Comparison of ENCODE assay signal across 1 cellular context in the genomic region with DNA sequence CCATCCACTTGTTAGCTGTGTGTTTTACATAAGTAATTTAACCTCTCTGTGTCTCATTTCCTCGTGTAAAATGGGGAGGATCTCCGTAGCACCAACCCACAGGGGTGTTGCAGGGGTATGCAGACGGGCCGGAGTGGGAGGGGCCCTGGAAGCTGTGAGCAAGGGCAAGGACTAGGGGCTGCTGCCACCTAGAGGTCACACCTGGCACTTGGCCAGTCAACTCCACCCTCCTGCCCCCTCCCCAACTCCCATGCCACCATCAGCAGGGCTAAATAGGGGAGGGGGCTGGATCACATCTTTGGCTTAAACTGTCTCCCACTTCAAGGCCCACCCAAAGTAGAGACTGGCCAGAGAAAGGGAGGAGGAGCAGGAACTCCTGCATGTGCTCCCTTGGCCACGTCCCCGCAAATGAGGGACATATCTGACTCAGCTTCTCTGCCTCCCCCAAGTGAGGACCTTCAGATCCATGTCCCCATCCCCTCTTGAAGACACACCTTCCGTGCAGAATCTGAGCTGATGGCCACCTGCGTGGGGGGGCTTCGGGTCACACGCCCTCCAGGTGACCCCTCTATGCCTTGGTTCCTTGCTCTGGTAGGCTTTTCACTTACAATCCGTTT.
TF ChIP-seq lines count a peak whose summit lies in the region.

No MANE protein-coding gene starts in this region.

TF ChIP-seq in GM12878, 131 proteins besides CTCF, POLR2A, EP300 and RAD21:
- TF ChIP-seq MTA3 (IDR thresholded peaks at IDR 0.05; ENCODE audit: borderline replicate concordance, low read length) (no peak), GATAD2B (conservative IDR thresholded peaks at IDR 0.05; ENCODE audit: low read depth) (0 out of 2 replicates have a peak, but pooled peaks have one; percentile 22), TCF12 (IDR thresholded peaks at IDR 0.05; ENCODE audit: low read depth, low read length) (no peak), CHD1 (IDR thresholded peaks at IDR 0.05; ENCODE audit: low read depth, low read length) (no peak), YY1 (IDR thresholded peaks at IDR 0.05; ENCODE audit: low read depth, low read length) (0 out of 2 replicates have a peak, but pooled peaks have one; percentile 21), SRF (IDR thresholded peaks at IDR 0.05; ENCODE audit: low read depth in 2 of 2, low read length in 2 of 2) (no peak), SMC3 (IDR thresholded peaks at IDR 0.05; ENCODE audit: borderline replicate concordance, low read length) (peak; percentile 64; the same call in 1 of the 2 replicates), ZNF24 (IDR thresholded peaks at IDR 0.05) (no peak), RBBP5 (conservative IDR thresholded peaks at IDR 0.05) (no peak), RUNX3 (IDR thresholded peaks at IDR 0.05; ENCODE audit: low read length) (no peak), SMARCA5 (IDR thresholded peaks at IDR 0.05) (0 out of 2 replicates have a peak, but pooled peaks have one; percentile 35), GABPA (IDR thresholded peaks at IDR 0.05; ENCODE audit: low read depth) (no peak), DPF2 (IDR thresholded peaks at IDR 0.05) (0 out of 2 replicates have a peak, but pooled peaks have one; percentile 17), NBN (IDR thresholded peaks at IDR 0.05) (0 out of 2 replicates have a peak, but pooled peaks have one; percentile 31), HCFC1 (IDR thresholded peaks at IDR 0.05; ENCODE audit: low read length) (no peak), ZNF207 (IDR thresholded peaks at IDR 0.05; ENCODE audit: borderline replicate concordance) (peak; percentile 38; the same call in 1 of the 2 replicates), TBL1XR1 (IDR thresholded peaks at IDR 0.05; ENCODE audit: low read depth, low read length) (no peak), SP1 (IDR thresholded peaks at IDR 0.05; ENCODE audit: low read depth, low read length) (peak; percentile 33)
- TF ChIP-seq, protein P1, sequence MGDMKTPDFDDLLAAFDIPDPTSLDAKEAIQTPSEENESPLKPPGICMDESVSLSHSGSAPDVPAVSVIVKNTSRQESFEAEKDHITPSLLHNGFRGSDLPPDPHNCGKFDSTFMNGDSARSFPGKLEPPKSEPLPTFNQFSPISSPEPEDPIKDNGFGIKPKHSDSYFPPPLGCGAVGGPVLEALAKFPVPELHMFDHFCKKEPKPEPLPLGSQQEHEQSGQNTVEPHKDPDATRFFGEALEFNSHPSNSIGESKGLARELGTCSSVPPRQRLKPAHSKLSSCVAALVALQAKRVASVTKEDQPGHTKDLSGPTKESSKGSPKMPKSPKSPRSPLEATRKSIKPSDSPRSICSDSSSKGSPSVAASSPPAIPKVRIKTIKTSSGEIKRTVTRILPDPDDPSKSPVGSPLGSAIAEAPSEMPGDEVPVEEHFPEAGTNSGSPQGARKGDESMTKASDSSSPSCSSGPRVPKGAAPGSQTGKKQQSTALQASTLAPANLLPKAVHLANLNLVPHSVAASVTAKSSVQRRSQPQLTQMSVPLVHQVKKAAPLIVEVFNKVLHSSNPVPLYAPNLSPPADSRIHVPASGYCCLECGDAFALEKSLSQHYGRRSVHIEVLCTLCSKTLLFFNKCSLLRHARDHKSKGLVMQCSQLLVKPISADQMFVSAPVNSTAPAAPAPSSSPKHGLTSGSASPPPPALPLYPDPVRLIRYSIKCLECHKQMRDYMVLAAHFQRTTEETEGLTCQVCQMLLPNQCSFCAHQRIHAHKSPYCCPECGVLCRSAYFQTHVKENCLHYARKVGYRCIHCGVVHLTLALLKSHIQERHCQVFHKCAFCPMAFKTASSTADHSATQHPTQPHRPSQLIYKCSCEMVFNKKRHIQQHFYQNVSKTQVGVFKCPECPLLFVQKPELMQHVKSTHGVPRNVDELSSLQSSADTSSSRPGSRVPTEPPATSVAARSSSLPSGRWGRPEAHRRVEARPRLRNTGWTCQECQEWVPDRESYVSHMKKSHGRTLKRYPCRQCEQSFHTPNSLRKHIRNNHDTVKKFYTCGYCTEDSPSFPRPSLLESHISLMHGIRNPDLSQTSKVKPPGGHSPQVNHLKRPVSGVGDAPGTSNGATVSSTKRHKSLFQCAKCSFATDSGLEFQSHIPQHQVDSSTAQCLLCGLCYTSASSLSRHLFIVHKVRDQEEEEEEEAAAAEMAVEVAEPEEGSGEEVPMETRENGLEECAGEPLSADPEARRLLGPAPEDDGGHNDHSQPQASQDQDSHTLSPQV (IDR thresholded peaks at IDR 0.05), result 0 out of 2 replicates have a peak, but pooled peaks have one; percentile 33
- TF ChIP-seq, protein P2, sequence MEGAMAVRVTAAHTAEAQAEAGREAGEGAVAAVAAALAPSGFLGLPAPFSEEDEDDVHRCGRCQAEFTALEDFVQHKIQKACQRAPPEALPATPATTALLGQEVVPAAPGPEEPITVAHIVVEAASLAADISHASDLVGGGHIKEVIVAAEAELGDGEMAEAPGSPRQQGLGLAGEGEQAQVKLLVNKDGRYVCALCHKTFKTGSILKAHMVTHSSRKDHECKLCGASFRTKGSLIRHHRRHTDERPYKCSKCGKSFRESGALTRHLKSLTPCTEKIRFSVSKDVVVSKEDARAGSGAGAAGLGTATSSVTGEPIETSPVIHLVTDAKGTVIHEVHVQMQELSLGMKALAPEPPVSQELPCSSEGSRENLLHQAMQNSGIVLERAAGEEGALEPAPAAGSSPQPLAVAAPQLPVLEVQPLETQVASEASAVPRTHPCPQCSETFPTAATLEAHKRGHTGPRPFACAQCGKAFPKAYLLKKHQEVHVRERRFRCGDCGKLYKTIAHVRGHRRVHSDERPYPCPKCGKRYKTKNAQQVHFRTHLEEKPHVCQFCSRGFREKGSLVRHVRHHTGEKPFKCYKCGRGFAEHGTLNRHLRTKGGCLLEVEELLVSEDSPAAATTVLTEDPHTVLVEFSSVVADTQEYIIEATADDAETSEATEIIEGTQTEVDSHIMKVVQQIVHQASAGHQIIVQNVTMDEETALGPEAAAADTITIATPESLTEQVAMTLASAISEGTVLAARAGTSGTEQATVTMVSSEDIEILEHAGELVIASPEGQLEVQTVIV (IDR thresholded peaks at IDR 0.05; ENCODE audit: borderline replicate concordance, partially characterized antibody), result no peak
- TF ChIP-seq, protein P3, sequence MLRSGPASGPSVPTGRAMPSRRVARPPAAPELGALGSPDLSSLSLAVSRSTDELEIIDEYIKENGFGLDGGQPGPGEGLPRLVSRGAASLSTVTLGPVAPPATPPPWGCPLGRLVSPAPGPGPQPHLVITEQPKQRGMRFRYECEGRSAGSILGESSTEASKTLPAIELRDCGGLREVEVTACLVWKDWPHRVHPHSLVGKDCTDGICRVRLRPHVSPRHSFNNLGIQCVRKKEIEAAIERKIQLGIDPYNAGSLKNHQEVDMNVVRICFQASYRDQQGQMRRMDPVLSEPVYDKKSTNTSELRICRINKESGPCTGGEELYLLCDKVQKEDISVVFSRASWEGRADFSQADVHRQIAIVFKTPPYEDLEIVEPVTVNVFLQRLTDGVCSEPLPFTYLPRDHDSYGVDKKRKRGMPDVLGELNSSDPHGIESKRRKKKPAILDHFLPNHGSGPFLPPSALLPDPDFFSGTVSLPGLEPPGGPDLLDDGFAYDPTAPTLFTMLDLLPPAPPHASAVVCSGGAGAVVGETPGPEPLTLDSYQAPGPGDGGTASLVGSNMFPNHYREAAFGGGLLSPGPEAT (IDR thresholded peaks at IDR 0.05; ENCODE audit: low read depth), result no peak
TF ChIP-seq in GM12878: peak in this region for 9.
